ENCODE assay signal across 18 cellular contexts in the genomic region with DNA sequence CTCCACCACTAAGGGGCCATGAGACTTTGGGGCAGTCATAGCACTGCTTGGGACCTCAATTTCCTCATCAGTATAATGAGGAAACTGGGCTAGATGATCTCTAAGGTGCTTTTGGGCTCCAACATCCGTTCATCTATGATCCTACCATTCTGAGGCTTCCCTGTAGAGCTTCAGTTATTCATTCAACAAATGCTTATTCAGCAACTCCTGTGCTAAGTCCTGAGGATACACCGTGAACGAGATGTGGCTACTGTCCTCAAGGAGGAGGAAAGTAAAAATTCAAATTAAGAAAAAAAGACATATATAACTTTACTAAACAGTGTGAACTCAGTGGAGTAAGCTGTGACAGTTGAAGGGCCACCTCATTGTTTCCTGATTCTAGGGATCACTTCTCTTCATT.
"Had no signal": no experiment of that assay in that cellular context is flagged by ENCODE, and none has a peak within 500 bp of the region (broad histone marks: within the 10 kb centered on the region; RNA-seq: fewer than 3 reads in every experiment).

No MANE protein-coding gene starts in this region.

- H3K27me3 Mint-ChIP-seq: activated naive CD8-positive, alpha-beta T cell treated with anti-CD3 and anti-CD28 coated beads, Interleukin-2, amount 50 U/mL, for 24 hours; naive B cell had no signal

- H3K4me3 ChIP-seq: ascending aorta, breast epithelium, gastroesophageal sphincter, testis, upper lobe of right lung had no signal

- H3K4me1 ChIP-seq: ascending aorta, breast epithelium, gastroesophageal sphincter, parathyroid adenoma, upper lobe of right lung had no signal

- H3K27ac Mint-ChIP-seq: activated naive CD4-positive, alpha-beta T cell treated with anti-CD3 and anti-CD28 coated beads for 36 hours; activated naive CD8-positive, alpha-beta T cell treated with anti-CD3 and anti-CD28 coated beads, Interleukin-2, amount 50 U/mL, for 24 hours; activated T-helper 2 cell treated with anti-CD3 and anti-CD28 coated beads, Interferon-gamma antibody, Interleukin-2, Interleukin-4, amounts not matched to agents 10 μg/mL and 5 μg/mL and 100 μg/mL, durations not matched to agents 14 hours and 24 hours and 36 hours; endodermal cell; stimulated activated naive CD8-positive, alpha-beta T cell treated with anti-CD3 and anti-CD28 coated beads, Interleukin-15, amount 100 ng/mL, for 72 hours had no signal

- H3K9me3 Mint-ChIP-seq: activated naive CD4-positive, alpha-beta T cell treated with anti-CD3 and anti-CD28 coated beads for 36 hours; endodermal cell had no signal

- H3K27me3 ChIP-seq: ascending aorta, breast epithelium, gastroesophageal sphincter, testis, upper lobe of right lung had no signal

- H3K9me3 ChIP-seq: ascending aorta, breast epithelium, gastroesophageal sphincter, testis, upper lobe of right lung had no signal

- ATAC-seq: activated naive CD8-positive, alpha-beta T cell treated with anti-CD3 and anti-CD28 coated beads, Interleukin-2, amount 50 U/mL, for 24 hours; gastroesophageal sphincter; stimulated activated naive CD8-positive, alpha-beta T cell treated with anti-CD3 and anti-CD28 coated beads, Interleukin-15, amount 100 ng/mL, for 72 hours; upper lobe of right lung had no signal

- DNase-seq: activated CD4-positive, alpha-beta T cell treated with anti-CD3 and anti-CD28 coated beads, Interleukin-2, amount 50 U/mL, for 1 hour; activated CD4-positive, CD25-positive, alpha-beta regulatory T cell; activated naive CD4-positive, alpha-beta T cell treated with anti-CD3 and anti-CD28 coated beads for 36 hours; activated naive CD8-positive, alpha-beta T cell treated with anti-CD3 and anti-CD28 coated beads, Interleukin-2, amount 50 U/mL, for 24 hours; activated T-cell treated with anti-CD3 and anti-CD28 coated beads, Interleukin-2, amount 50 U/mL, for 1 hour; endodermal cell; islet precursor cell; mammary epithelial cell; naive B cell; stimulated activated CD4-positive, alpha-beta T cell treated with anti-CD3 and anti-CD28 coated beads, Interleukin-1b, Interleukin-23, amount 100 ng/mL, for 48 hours; stimulated activated naive CD8-positive, alpha-beta T cell treated with anti-CD3 and anti-CD28 coated beads, Interleukin-15, amount 100 ng/mL, for 72 hours; testis; upper lobe of right lung had no signal

- H3K4me3 Mint-ChIP-seq: activated naive CD4-positive, alpha-beta T cell treated with anti-CD3 and anti-CD28 coated beads for 36 hours; activated naive CD8-positive, alpha-beta T cell treated with anti-CD3 and anti-CD28 coated beads, Interleukin-2, amount 50 U/mL, for 24 hours; endodermal cell; naive B cell; stimulated activated naive CD8-positive, alpha-beta T cell treated with anti-CD3 and anti-CD28 coated beads, Interleukin-15, amount 100 ng/mL, for 72 hours had no signal

- H3K36me3 ChIP-seq: ascending aorta, breast epithelium, gastroesophageal sphincter, upper lobe of right lung had no signal

- H3K27ac ChIP-seq: ascending aorta, breast epithelium, gastroesophageal sphincter, parathyroid adenoma, testis, upper lobe of right lung had no signal
